In genomic region chr11:127224276-127224675, GRCh38 we compare ENCODE assay signal across 32 cellular contexts.
"Had no signal": no experiment of that assay in that cellular context is flagged by ENCODE, and none has a peak within 500 bp of the region (broad histone marks: within the 10 kb centered on the region; RNA-seq: fewer than 3 reads in every experiment).

No MANE protein-coding gene starts in this region.

- H3K4me1 ChIP-seq: adrenal gland, ascending aorta, body of pancreas, breast epithelium had no signal

- H3K27me3 ChIP-seq: adrenal gland, ascending aorta, body of pancreas, brain microvascular endothelial cell, breast epithelium, cardiac muscle cell had no signal

- DNase-seq: activated effector memory CD4-positive, alpha-beta T cell treated with anti-CD3 and anti-CD28 coated beads, Interleukin-2, amount 50 U/mL, for 16 hours; activated effector memory CD4-positive, alpha-beta T cell treated with Interleukin-2 at 50 U/mL for 16 hours; activated gamma-delta T cell; activated gamma-delta T cell treated with Interleukin-2 at 50 U/mL for 16 hours; activated naive CD4-positive, alpha-beta T cell; activated naive CD4-positive, alpha-beta T cell treated with anti-CD3 and anti-CD28 coated beads for 36 hours; activated naive CD4-positive, alpha-beta T cell treated with anti-CD3 and anti-CD28 coated beads, Interleukin-2, amount 10 ng/mL, durations not matched to agents 7 days and 5 days; activated naive CD4-positive, alpha-beta T cell treated with anti-CD3 and anti-CD28 coated beads, Interleukin-2, amount 50 U/mL, for 16 hours; activated naive CD4-positive, alpha-beta T cell treated with Interleukin-2 at 50 U/mL for 16 hours; activated naive CD8-positive, alpha-beta T cell treated with anti-CD3 and anti-CD28 coated beads for 36 hours; activated naive CD8-positive, alpha-beta T cell treated with anti-CD3 and anti-CD28 coated beads, Interleukin-2, amount 10 ng/mL, durations not matched to agents 7 days and 5 days; activated naive CD8-positive, alpha-beta T cell treated with anti-CD3 and anti-CD28 coated beads, Interleukin-2, amount 50 U/mL, for 24 hours; activated T-cell treated with anti-CD3 and anti-CD28 coated beads, Interleukin-2, amount 50 U/mL, for 1 hour; activated T-cell treated with anti-CD3 and anti-CD28 coated beads, Interleukin-2, amount 50 U/mL, for 24 hours; activated T-cell treated with anti-CD3 and anti-CD28 coated beads, Interleukin-2, amount 50 U/mL, for 4 hours; activated T-cell treated with anti-CD3 and anti-CD28 coated beads, Interleukin-2, amount 50 U/mL, for 48 hours; activated T-cell treated with anti-CD3 and anti-CD28 coated beads, Interleukin-2, amount 50 U/mL, for 72 hours; adrenal gland; amniotic stem cell; amygdala; anterior cingulate cortex; aorta; body of pancreas; brain microvascular endothelial cell; caudate nucleus; central memory CD4-positive, alpha-beta T cell; cerebellar nuclear complex had no signal

- H3K9me3 ChIP-seq: adrenal gland, ascending aorta, body of pancreas, breast epithelium had no signal

- H3K4me3 ChIP-seq: adrenal gland, ascending aorta, body of pancreas, breast epithelium, cardiac muscle cell had no signal

- ATAC-seq: activated naive CD4-positive, alpha-beta T cell treated with anti-CD3 and anti-CD28 coated beads, Interleukin-2, amount 50 U/mL, for 72 hours; activated naive CD8-positive, alpha-beta T cell treated with anti-CD3 and anti-CD28 coated beads, Interleukin-2, amount 50 U/mL, for 24 hours; activated T-cell treated with anti-CD3 and anti-CD28 coated beads, Interleukin-2, amount 50 U/mL, for 4 hours; activated T-cell treated with anti-CD3 and anti-CD28 coated beads, Interleukin-2, amount 50 U/mL, for 72 hours; activated T-helper 17 cell treated with anti-CD3 and anti-CD28 coated beads, Interleukin-2, amount 50 U/mL, for 72 hours; body of pancreas had no signal

- H3K27ac ChIP-seq: adrenal gland, ascending aorta, body of pancreas, brain microvascular endothelial cell, breast epithelium, cardiac muscle cell had no signal

- H3K36me3 ChIP-seq: adrenal gland, ascending aorta, brain microvascular endothelial cell, breast epithelium, cardiac muscle cell had no signal
